Comparison of ENCODE assay signal across 18 cellular contexts in genomic region chr1:8337776-8338525, GRCh38. TPM values are rescaled to one million over a fixed set of nuclear protein-coding genes. Genes with fewer than 3 reads are reported as not detected.
DNase-seq lines count a peak whose midpoint lies in the region; ATAC-seq and TF ChIP-seq lines count a peak whose summit lies in the region.
"Had no signal": no experiment of that assay in that cellular context is flagged by ENCODE, and none has a peak within 500 bp of the region (broad histone marks: within the 10 kb centered on the region; RNA-seq: fewer than 3 reads in every experiment).

No MANE protein-coding gene starts in this region.

- H3K4me2 ChIP-seq in neuronal stem cell (ENCODE audit: insufficient read depth, low read length, poor library complexity, severe bottlenecking), result no peak overlapping the region
- H3K4me2 ChIP-seq: BLaER1, GM23338 had no signal

- H3K9ac ChIP-seq in neuronal stem cell (ENCODE audit: low read depth, low read length, poor library complexity), result no peak overlapping the region
- H3K9ac ChIP-seq: BLaER1 had no signal

- no peaks in the 10 kb centered on the region for H3K79me1 ChIP-seq in neuronal stem cell (ENCODE audit: low read depth, low read length)

- H3K9me3 ChIP-seq in right atrium auricular region, result no peaks in the 10 kb centered on the region
- H3K9me3 ChIP-seq in neuronal stem cell (replicated peaks in 1 of 2; ENCODE audit: control insufficient read depth in 2 of 2, insufficient read depth in 1 of 2, low read depth in 1 of 2, low read length in 2 of 2), result peaks cover 0 to 1% of the 10 kb centered on the region in 2 donors
- H3K9me3 ChIP-seq in upper lobe of right lung, result no peaks in the 10 kb centered on the region
- no peaks in the 10 kb centered on the region for H3K9me3 ChIP-seq in psoas muscle
- H3K9me3 ChIP-seq: Caco-2 had no signal

- no peak overlapping the region for H2BK120ac ChIP-seq in neuronal stem cell (ENCODE audit: low read depth, low read length)

- intact Hi-C loops in Right ventricle myocardium inferior (cut with DNase I), result no loop called here
- intact Hi-C loops in upper lobe of right lung (cut with DNase I), result no loop called here
- intact Hi-C loops in psoas muscle (cut with DNase I), result no loop called here

- no peak overlapping the region for H2BK5ac ChIP-seq in neuronal stem cell (ENCODE audit: low read length)

- no peak overlapping the region for H4K8ac ChIP-seq in neuronal stem cell (ENCODE audit: low read depth, low read length)

- peak overlapping the region; percentile 64 for H2AK5ac ChIP-seq in neuronal stem cell (ENCODE audit: low read depth, low read length)

- H3K27me3 ChIP-seq in right atrium auricular region (no peaks in the 10 kb centered on the region), neuronal stem cell (ENCODE audit: control insufficient read depth in 3 of 3, insufficient read depth in 3 of 3, low read depth in 1 of 3, low read length in 3 of 3) (no peaks in the 10 kb centered on the region), upper lobe of right lung (no peaks in the 10 kb centered on the region), psoas muscle (ENCODE audit: insufficient read depth in 3 of 3, low read length in 2 of 3) (no peaks in the 10 kb centered on the region)
- H3K27me3 ChIP-seq: BLaER1 had no signal

- H3K36me3 ChIP-seq in right atrium auricular region, result no peaks in the 10 kb centered on the region
- H3K36me3 ChIP-seq in neuronal stem cell (replicated peaks in 1 of 2; ENCODE audit: control insufficient read depth in 2 of 2, insufficient read depth in 2 of 2, low read length in 2 of 2), result no peaks in the 10 kb centered on the region
- no peaks in the 10 kb centered on the region for H3K36me3 ChIP-seq in upper lobe of right lung
- H3K36me3 ChIP-seq in psoas muscle (ENCODE audit: insufficient read depth in 1 of 2, low read depth in 1 of 2), result no peaks in the 10 kb centered on the region

- no CpG with 5 or more reads among the region's 25 CpGs for WGBS in neuronal stem cell (ENCODE audit: extremely low coverage in 2 of 2, insufficient read length in 2 of 2, insufficient replicate concordance in 1 of 2), 2 donors
- 94 to 96% (median 96%) methylated on average over 23 to 25 of the region's 25 CpGs for WGBS in psoas muscle, 3 donors

- peak overlapping the region; percentile 51 for H3K14ac ChIP-seq in neuronal stem cell (ENCODE audit: low read length)

- H3K4ac ChIP-seq in neuronal stem cell (ENCODE audit: low read length), result no peak overlapping the region

- H2BK12ac ChIP-seq in neuronal stem cell (ENCODE audit: low read length), result no peak overlapping the region

- H3K4me1 ChIP-seq in right atrium auricular region (peaks cover 0 to 1% of the 10 kb centered on the region in 2 donors), neuronal stem cell (ENCODE audit: control insufficient read depth in 2 of 2, insufficient read depth in 1 of 2, low read depth in 1 of 2, low read length in 2 of 2) (no peaks in the 10 kb centered on the region), upper lobe of right lung (peaks cover 2% of the 10 kb centered on the region), psoas muscle (no peaks in the 10 kb centered on the region)
- H3K4me1 ChIP-seq: Caco-2 had no signal

- no peak overlapping the region for H3K23ac ChIP-seq in neuronal stem cell (ENCODE audit: low read depth, low read length, poor library complexity)

- no peak overlapping the region for H2BK15ac ChIP-seq in neuronal stem cell (ENCODE audit: low read length)

- TF ChIP-seq CTCF in right atrium auricular region (IDR thresholded peaks at IDR 0.05) (no peak), upper lobe of right lung (IDR thresholded peaks at IDR 0.05) (no peak), psoas muscle (IDR thresholded peaks at IDR 0.05) (no peak)

- H3K4me3 ChIP-seq in right atrium auricular region (no peak overlapping the region), neuronal stem cell (ENCODE audit: low read length in 2 of 2) (peak overlapping the region in 1 of 2 donors; percentile 42), upper lobe of right lung (no peak overlapping the region), psoas muscle (no peak overlapping the region)
- H3K4me3 ChIP-seq: BLaER1, GM23338 had no signal

- DNase-seq in Right ventricle myocardium inferior (ENCODE audit: missing footprints) (peak; percentile 53), right atrium auricular region (ENCODE audit: low spot score) (no peak), neuronal stem cell (ENCODE audit: low spot score) (no peak), upper lobe of right lung (no peak), psoas muscle (no peak)
- DNase-seq: Caco-2; CD4-positive, CD25-positive, alpha-beta regulatory T cell; CD8-positive, alpha-beta T cell; DMS153; DND-41; HCEC 1CT had no signal

- H3K27ac ChIP-seq in right atrium auricular region (no peak overlapping the region), neuronal stem cell (replicated peaks; ENCODE audit: low read length) (no peak overlapping the region), upper lobe of right lung (no peak overlapping the region), psoas muscle (no peak overlapping the region)
- H3K27ac ChIP-seq: 22Rv1, BLaER1, C4-2B had no signal

- H3K18ac ChIP-seq in neuronal stem cell (ENCODE audit: low read length), result peak overlapping the region; percentile 57

- H4K91ac ChIP-seq in neuronal stem cell (ENCODE audit: low read depth, low read length, poor library complexity), result no peak overlapping the region

- ATAC-seq in Right ventricle myocardium inferior (no peak), esophagus mucosa (peak; percentile 20), upper lobe of right lung (peak; percentile 15), HG03175 (IDR thresholded peaks at IDR 0.05; ENCODE audit: unreplicated experiment) (no peak), psoas muscle (no peak), GM18511 (IDR thresholded peaks at IDR 0.05; ENCODE audit: unreplicated experiment) (no peak)
- ATAC-seq: CD8-positive, alpha-beta T cell; GM23338 had no signal

- no peak overlapping the region for H2AFZ ChIP-seq in neuronal stem cell (ENCODE audit: low read length)
- H2AFZ ChIP-seq: GM23338 had no signal

RNA-seq across cellular contexts. Expression of gene SLC45A1, which starts 20.0 kb away (rescaled TPM):
- total RNA-seq in Right ventricle myocardium inferior, result 2.5 TPM
- 1 to 10 TPM; 1.0 to 3.0 TPM for total RNA-seq in right atrium auricular region
- total RNA-seq in esophagus mucosa, result 0.20 TPM
- polyA plus RNA-seq in neuronal stem cell (2013, experiment 1 of 2), result 1.7 TPM
- polyA plus RNA-seq in neuronal stem cell (2013, experiment 2 of 2), result 1.7 TPM
- 1.9 TPM for total RNA-seq in upper lobe of right lung
- 1 to 10 TPM in 1 of 4 donors, under 1 TPM in 3; 0.44 to 1.4 (median 0.89) TPM for total RNA-seq in psoas muscle
- polyA plus RNA-seq in psoas muscle, result 1 to 10 TPM in 1 of 3 donors, under 1 TPM in 2; 0.60 to 1.1 (median 0.96) TPM

Comparison
In these comparisons a context has a peak if more than half of its experiments do, and no peak if none do; other contexts are left out.
1. ATAC-seq: peak in esophagus mucosa (single experiment) and upper lobe of right lung (single experiment); none in Right ventricle myocardium inferior (single experiment), HG03175 (single experiment), psoas muscle (0 of 4) and GM18511 (single experiment).